ENCODE assay signal across 18 cellular contexts in genomic region chr17:57870283-57870635, GRCh38. TPM values are rescaled to one million over a fixed set of nuclear protein-coding genes. Genes with fewer than 3 reads are reported as not detected.
A peak's percentile ranks its signal among the peaks of the same experiment; 100 is the strongest.
DNase-seq lines count a peak whose midpoint lies in the region; ATAC-seq and TF ChIP-seq lines count a peak whose summit lies in the region.
"Had no signal": no experiment of that assay in that cellular context is flagged by ENCODE, and none has a peak within 500 bp of the region (broad histone marks: within the 10 kb centered on the region; RNA-seq: fewer than 3 reads in every experiment).

No MANE protein-coding gene starts in this region.

- H3K4me2 ChIP-seq in GM23338: no peak overlapping the region

- H3K9me3 Mint-ChIP-seq in GM23338: no peaks in the 10 kb centered on the region
- H3K9me3 Mint-ChIP-seq in natural killer cell: no peaks in the 10 kb centered on the region
- H3K9me3 Mint-ChIP-seq: activated naive CD8-positive, alpha-beta T cell treated with anti-CD3 and anti-CD28 coated beads, Interleukin-2, amount 10 ng/mL, durations not matched to agents 7 days and 5 days; CD8-positive, alpha-beta T cell; naive B cell had no signal

- H4K20me1 ChIP-seq in GM23338 (replicated peaks; ENCODE audit: insufficient read depth): no peaks in the 10 kb centered on the region

- H3F3A ChIP-seq in GM23338 (replicated peaks; ENCODE audit: low read depth): 0 out of 2 replicates have a peak, but pooled peaks cover 3% of the 10 kb centered on the region

- ATAC-seq in GM23338 (no peak), natural killer cell (no peak), HG03342 (IDR thresholded peaks at IDR 0.05; ENCODE audit: unreplicated experiment) (no peak)
- ATAC-seq: activated CD4-positive, alpha-beta T cell treated with anti-CD3 and anti-CD28 coated beads for 36 hours; CD8-positive, alpha-beta T cell; left ventricle myocardium superior had no signal

- H3K36me3 ChIP-seq in GM23338 (ENCODE audit: insufficient read depth): no peaks in the 10 kb centered on the region; the same call in 1 of the 2 replicates
- H3K36me3 ChIP-seq in esophagus squamous epithelium: peaks cover 0 to 73% (median 6%) of the 10 kb centered on the region in 3 donors
- H3K36me3 ChIP-seq in stomach smooth muscle (ENCODE audit: control insufficient read depth in 2 of 2, insufficient read depth in 2 of 2, low read length in 2 of 2): peaks cover 39 to 40% of the 10 kb centered on the region in 2 donors
- peaks cover 12 to 20% of the 10 kb centered on the region in 2 donors for H3K36me3 ChIP-seq in ascending aorta

- H3K27me3 Mint-ChIP-seq in GM23338 (ENCODE audit: insufficient read depth, low read depth, poor library complexity) (peaks cover 2% of the 10 kb centered on the region), natural killer cell (ENCODE audit: low read depth in 2 of 2) (peaks cover 16 to 33% of the 10 kb centered on the region in 2 donors)

- H2AFZ ChIP-seq in GM23338: no peak overlapping the region

- intact Hi-C loops in esophagus squamous epithelium (cut with DNase I): no loop called here
- intact Hi-C loops in natural killer cell (cut with micrococcal nuclease): no loop called here
- intact Hi-C loops in ascending aorta (cut with DNase I): no loop called here

- H3K27ac Mint-ChIP-seq in GM23338: 0 out of 2 replicates have a peak overlapping the region, but pooled peaks have one; percentile 11
- H3K27ac Mint-ChIP-seq in natural killer cell: no peak overlapping the region
- H3K27ac Mint-ChIP-seq: activated CD4-positive, alpha-beta T cell treated with anti-CD3 and anti-CD28 coated beads for 36 hours; activated naive CD8-positive, alpha-beta T cell treated with anti-CD3 and anti-CD28 coated beads, Interleukin-2, amount 10 ng/mL, durations not matched to agents 7 days and 5 days; CD8-positive, alpha-beta T cell; naive B cell had no signal

- H3K4me1 Mint-ChIP-seq in GM23338 (peaks cover 58% of the 10 kb centered on the region), natural killer cell (peaks cover 0 to 5% of the 10 kb centered on the region in 2 donors)

- H3K27me3 ChIP-seq in GM23338 (ENCODE audit: insufficient read depth) (no peaks in the 10 kb centered on the region), esophagus squamous epithelium (no peaks in the 10 kb centered on the region), stomach smooth muscle (ENCODE audit: control insufficient read depth in 1 of 2, insufficient read depth in 2 of 2, low read length in 2 of 2) (no peaks in the 10 kb centered on the region), ascending aorta (no peaks in the 10 kb centered on the region)
- H3K27me3 ChIP-seq: tibial nerve had no signal

- TF ChIP-seq POLR2A in esophagus squamous epithelium (IDR thresholded peaks at IDR 0.05): no peak

- no peaks in the 10 kb centered on the region for H3K79me2 ChIP-seq in GM23338 (replicated peaks; ENCODE audit: insufficient read depth)

- H3K27ac ChIP-seq in GM23338 (ENCODE audit: low read depth) (no peak overlapping the region), esophagus squamous epithelium (peak overlapping the region in 3 of 4 donors; percentile 79 to 90 (median 88)), stomach smooth muscle (ENCODE audit: low read length) (peak overlapping the region; percentile 93), ascending aorta (peak overlapping the region in 1 of 2 donors; percentile 83)
- H3K27ac ChIP-seq: tibial nerve had no signal

- TF ChIP-seq CTCF in GM23338 (conservative IDR thresholded peaks at IDR 0.05; ENCODE audit: low read depth in 2 of 2) (no peak), esophagus squamous epithelium (IDR thresholded peaks at IDR 0.05) (no peak), natural killer cell (IDR thresholded peaks at IDR 0.05) (no peak), ascending aorta (IDR thresholded peaks at IDR 0.05) (no peak)

- H3K9me3 ChIP-seq in esophagus squamous epithelium (no peaks in the 10 kb centered on the region), stomach smooth muscle (ENCODE audit: control insufficient read depth in 2 of 2, low read length in 2 of 2) (no peaks in the 10 kb centered on the region), ascending aorta (no peaks in the 10 kb centered on the region)
- H3K9me3 ChIP-seq: tibial nerve had no signal

- DNase-seq in GM23338 (ENCODE audit: low spot score): no peak
- peak; percentile 51 for DNase-seq in RPMI7951 (ENCODE audit: low read depth)
- no peak for DNase-seq in esophagus squamous epithelium (lab: John Stamatoyannopoulos, UW)
- DNase-seq in natural killer cell: no peak
- no peak for DNase-seq in ascending aorta (ENCODE audit: low spot score in 2 of 2)
- DNase-seq: activated CD4-positive, alpha-beta T cell treated with anti-CD3 and anti-CD28 coated beads for 36 hours; activated naive CD8-positive, alpha-beta T cell treated with anti-CD3 and anti-CD28 coated beads, Interleukin-2, amount 10 ng/mL, durations not matched to agents 7 days and 5 days; activated T-cell treated with anti-CD3 and anti-CD28 coated beads, Interleukin-2, amount 50 U/mL, for 1 hour; CD8-positive, alpha-beta T cell; GF-D8; left ventricle myocardium superior; naive B cell; NCI-H1436 treated with DMSO at 0.1 percent for 48 hours; NCI-H526 treated with DMSO at 0.1 percent for 48 hours; stimulated activated CD8-positive, alpha-beta memory T cell treated with anti-CD3 and anti-CD28 coated beads, Interleukin-4, amount 100 ng/mL, for 48 hours had no signal

- no peak overlapping the region for H3K4me3 Mint-ChIP-seq in GM23338
- H3K4me3 Mint-ChIP-seq in natural killer cell: no peak overlapping the region
- H3K4me3 Mint-ChIP-seq: activated CD4-positive, alpha-beta T cell treated with anti-CD3 and anti-CD28 coated beads for 36 hours; activated naive CD8-positive, alpha-beta T cell treated with anti-CD3 and anti-CD28 coated beads, Interleukin-2, amount 10 ng/mL, durations not matched to agents 7 days and 5 days; CD8-positive, alpha-beta T cell had no signal

- peaks cover 35% of the 10 kb centered on the region for H3K4me1 ChIP-seq in GM23338 (ENCODE audit: insufficient read depth)
- H3K4me1 ChIP-seq in esophagus squamous epithelium: peaks cover 50 to 79% (median 60%) of the 10 kb centered on the region in 3 donors
- H3K4me1 ChIP-seq in stomach smooth muscle (ENCODE audit: control insufficient read depth, insufficient read depth, low read length): peaks cover 74% of the 10 kb centered on the region
- H3K4me1 ChIP-seq in ascending aorta: peaks cover 44 to 60% of the 10 kb centered on the region in 2 donors

- no peak overlapping the region for H3K4me3 ChIP-seq in GM23338
- H3K4me3 ChIP-seq in esophagus squamous epithelium: no peak overlapping the region
- H3K4me3 ChIP-seq in stomach smooth muscle (ENCODE audit: low read length in 2 of 2): no peak overlapping the region
- H3K4me3 ChIP-seq in ascending aorta: no peak overlapping the region
- H3K4me3 ChIP-seq: tibial nerve had no signal

- H3K9ac ChIP-seq in stomach smooth muscle (ENCODE audit: low read length in 2 of 2): peak overlapping the region in 1 of 2 donors; percentile 15

- no peaks in the 10 kb centered on the region for H3K9me2 ChIP-seq in GM23338 (ENCODE audit: insufficient read depth)

- H3K36me3 Mint-ChIP-seq in GM23338 (ENCODE audit: low read depth): peaks cover 19% of the 10 kb centered on the region
- H3K36me3 Mint-ChIP-seq in natural killer cell: no peaks in the 10 kb centered on the region
- H3K36me3 Mint-ChIP-seq: activated naive CD8-positive, alpha-beta T cell treated with anti-CD3 and anti-CD28 coated beads, Interleukin-2, amount 10 ng/mL, durations not matched to agents 7 days and 5 days; CD8-positive, alpha-beta T cell; naive B cell had no signal

TF ChIP-seq in GM23338, 12 proteins besides CTCF, POLR2A, EP300 and RAD21 (continues in another document):
- TF ChIP-seq ETS1 (IDR thresholded peaks at IDR 0.05): no peak
- no peak for TF ChIP-seq POLR2AphosphoS5 (IDR thresholded peaks at IDR 0.05; ENCODE audit: low read depth)
- TF ChIP-seq EZH2phosphoT487 (IDR thresholded peaks at IDR 0.05; ENCODE audit: unreplicated experiment): no peak
- TF ChIP-seq ZNF331 (CRISPR knock-in tag; IDR thresholded peaks at IDR 0.05; ENCODE audit: low read depth): no peak
- TF ChIP-seq ZNF114 (CRISPR knock-in tag; IDR thresholded peaks at IDR 0.05): no peak
- no peak for TF ChIP-seq JUNB (IDR thresholded peaks at IDR 0.05; ENCODE audit: unreplicated experiment)
- TF ChIP-seq EZH2 (IDR thresholded peaks at IDR 0.05; ENCODE audit: low read depth, unreplicated experiment): no peak

RNA-seq across cellular contexts. Expression of gene MRPS23, which starts 20.4 kb away (rescaled TPM):
- total RNA-seq in GM23338 (2014; rRNA removed; shearing (Covaris generic)): 38.0 and 53.2 TPM in 2 replicates
- 65.5 and 74.5 TPM in 2 replicates for polyA plus RNA-seq in GM23338 (2016; fragmentation: Nextera tagmentation; extraction: Ambion mirVana)
- total RNA-seq in RPMI7951 (2014; rRNA removed; shearing (Covaris generic)): 16.3 and 36.6 TPM in 2 replicates
- total RNA-seq in esophagus squamous epithelium (10 to 100 TPM in 3 of 4 donors, 1 to 10 TPM in 1; 9.9 to 25.2 (median 20.8) TPM), natural killer cell (10 to 100 TPM; 12.8 to 17.3 (median 17.2) TPM), ascending aorta (2.0 TPM)
